ENCODE assay signal across 27 cellular contexts in the genomic region with DNA sequence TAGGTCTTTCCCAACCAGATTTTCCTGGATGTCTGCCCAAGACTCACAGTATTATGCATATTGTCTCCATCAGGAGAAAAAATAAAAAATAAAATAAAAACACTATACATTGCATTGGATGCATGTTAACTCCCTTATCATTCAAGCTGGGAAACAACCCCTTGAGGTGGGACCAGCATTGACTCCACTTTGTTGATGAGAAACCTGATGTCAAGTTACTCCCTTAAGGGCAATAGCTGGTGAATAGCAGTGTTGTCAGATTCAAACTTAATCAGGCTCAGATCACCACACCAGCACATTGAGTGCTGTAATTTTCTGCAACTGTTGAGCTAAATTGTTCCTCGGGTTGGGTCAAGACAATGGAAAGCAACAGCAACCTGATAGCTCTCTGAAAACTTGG.
"Had no signal": no experiment of that assay in that cellular context is flagged by ENCODE, and none has a peak within 500 bp of the region (broad histone marks: within the 10 kb centered on the region; RNA-seq: fewer than 3 reads in every experiment).

No MANE protein-coding gene starts in this region.

- ATAC-seq: left colon; left lung; lower lobe of right lung; naive thymus-derived CD8-positive, alpha-beta T cell; pancreas; right cardiac atrium; sciatic nerve; stimulated activated effector memory CD8-positive, alpha-beta T cell treated with anti-CD3 and anti-CD28 coated beads, Interleukin-12 subunit alpha, Interleukin-12 subunit beta, amount 100 ng/mL, for 72 hours; upper lobe of right lung had no signal

- H3K4me3 ChIP-seq: left lung, lower lobe of right lung, pancreas, prostate gland, spleen, suprapubic skin, thoracic aorta, tibial artery, upper lobe of right lung had no signal

- H3K27me3 ChIP-seq: left lung, pancreas, spleen, suprapubic skin, tibial artery, upper lobe of right lung had no signal

- H3K36me3 ChIP-seq: left lung, lower lobe of right lung, pancreas, prostate gland, suprapubic skin, upper lobe of right lung had no signal

- H3K27ac ChIP-seq: left lung, lower lobe of right lung, pancreas, prostate gland, spleen, suprapubic skin, thoracic aorta, tibial artery, upper lobe of right lung had no signal

- H3K4me1 ChIP-seq: left lung, lower lobe of right lung, pancreas, prostate gland, spleen, suprapubic skin, tibial artery, upper lobe of right lung had no signal

- DNase-seq: hypothalamus; immature natural killer cell; kidney; left colon; left lung; lower lobe of right lung; mammary epithelial cell; mesenchymal stem cell; naive thymus-derived CD8-positive, alpha-beta T cell; nucleus accumbens; pancreas; posterior cingulate gyrus; retina; right cardiac atrium; small intestine; spleen; stimulated activated CD4-positive, alpha-beta T cell treated with anti-CD3 and anti-CD28 coated beads, Interleukin-4, amount 100 ng/mL, for 24 hours; stimulated activated naive CD4-positive, alpha-beta T cell; tibial artery; upper lobe of right lung had no signal

- FAIRE-seq: islet of Langerhans, kidney, pancreas, small intestine, urothelium cell line had no signal

- H3K9me3 ChIP-seq: left lung, lower lobe of right lung, pancreas, prostate gland, spleen, suprapubic skin, thoracic aorta, tibial artery, upper lobe of right lung had no signal
